In genomic region chr21:39637197-39637970, GRCh38 we compare ENCODE assay signal across 18 cellular contexts. TPM values are rescaled to one million over a fixed set of nuclear protein-coding genes. Genes with fewer than 3 reads are reported as not detected.
DNase-seq lines count a peak whose midpoint lies in the region; FAIRE-seq and TF ChIP-seq lines count a peak whose summit lies in the region.
"Had no signal": no experiment of that assay in that cellular context is flagged by ENCODE, and none has a peak within 500 bp of the region (broad histone marks: within the 10 kb centered on the region; RNA-seq: fewer than 3 reads in every experiment).

No MANE protein-coding gene starts in this region.

- H2AFZ ChIP-seq in neuronal stem cell (ENCODE audit: low read length) = no peak overlapping the region

- CTCF ChIA-PET in RWPE1 (lab: Yijun Ruan, JAX) = no interaction called here

- H3K4ac ChIP-seq in neuronal stem cell (ENCODE audit: low read length) = no peak overlapping the region

- POLR2A ChIA-PET in RWPE1 (lab: Yijun Ruan, JAX; ENCODE audit: low non-redundant PET) = no interaction called here

- no peak overlapping the region for H4K91ac ChIP-seq in neuronal stem cell (ENCODE audit: low read depth, low read length, poor library complexity)

- TF ChIP-seq POLR2A in GM12892 (IDR thresholded peaks at IDR 0.05; ENCODE audit: low read depth, low read length) = no peak

- H3K27me3 ChIP-seq in duodenal mucosa (ENCODE audit: control insufficient read depth in 1 of 2, insufficient read depth in 2 of 2, low read length in 2 of 2) (no peaks in the 10 kb centered on the region), neuronal stem cell (ENCODE audit: control insufficient read depth in 3 of 3, insufficient read depth in 3 of 3, low read depth in 1 of 3, low read length in 3 of 3) (no peaks in the 10 kb centered on the region)
- H3K27me3 ChIP-seq: BLaER1 treated with 17β-estradiol and CSF1 and Interleukin-3, amounts not matched to agents 10 nM and 100 nM had no signal

- TF ChIP-seq CTCF in RWPE1 (conservative IDR thresholded peaks at IDR 0.05; ENCODE audit: low read depth) = no peak
- no peak for TF ChIP-seq CTCF in GM20000 (IDR thresholded peaks at IDR 0.05; ENCODE audit: extremely low read depth, missing control alignments)

- no peaks in the 10 kb centered on the region for H3K79me1 ChIP-seq in neuronal stem cell (ENCODE audit: low read depth, low read length)

- H3K18ac ChIP-seq in neuronal stem cell (ENCODE audit: low read length) = no peak overlapping the region

- FAIRE-seq in GM12892 (lab: Jason Lieb, UNC) = no peak
- FAIRE-seq: GM19239 had no signal

- H2BK15ac ChIP-seq in neuronal stem cell (ENCODE audit: low read length) = no peak overlapping the region

- no peak overlapping the region for H2BK5ac ChIP-seq in neuronal stem cell (ENCODE audit: low read length)

- no peak overlapping the region for H2BK120ac ChIP-seq in neuronal stem cell (ENCODE audit: low read depth, low read length)

- peak overlapping the region; percentile 37 to 45 for H3K9ac ChIP-seq in duodenal mucosa (ENCODE audit: low read depth in 1 of 2, low read length in 2 of 2)
- no peak overlapping the region for H3K9ac ChIP-seq in neuronal stem cell (ENCODE audit: low read depth, low read length, poor library complexity)
- H3K9ac ChIP-seq: BLaER1 treated with 17β-estradiol and CSF1 and Interleukin-3, amounts not matched to agents 10 nM and 100 nM had no signal

- peaks cover 54 to 72% of the 10 kb centered on the region in 2 donors for H3K4me1 ChIP-seq in duodenal mucosa (ENCODE audit: control insufficient read depth in 1 of 2, insufficient read depth in 2 of 2, low read length in 2 of 2)
- peaks cover 3 to 18% of the 10 kb centered on the region in 2 donors for H3K4me1 ChIP-seq in neuronal stem cell (ENCODE audit: control insufficient read depth in 2 of 2, insufficient read depth in 1 of 2, low read depth in 1 of 2, low read length in 2 of 2)
- H3K4me1 ChIP-seq: heart left ventricle had no signal

- H3K9me3 ChIP-seq in duodenal mucosa (ENCODE audit: control insufficient read depth in 1 of 2, low read length in 2 of 2) = no peaks in the 10 kb centered on the region
- H3K9me3 ChIP-seq in neuronal stem cell (replicated peaks in 1 of 2; ENCODE audit: control insufficient read depth in 2 of 2, insufficient read depth in 1 of 2, low read depth in 1 of 2, low read length in 2 of 2) = no peaks in the 10 kb centered on the region
- H3K9me3 ChIP-seq: heart left ventricle had no signal

- H3K23ac ChIP-seq in neuronal stem cell (ENCODE audit: low read depth, low read length, poor library complexity) = no peak overlapping the region

- peak overlapping the region; percentile 12 for H2AK5ac ChIP-seq in neuronal stem cell (ENCODE audit: low read depth, low read length)

- intact Hi-C loops in cardiac septum (cut with DNase I) = no loop called here

- H2BK12ac ChIP-seq in neuronal stem cell (ENCODE audit: low read length) = no peak overlapping the region

- no peak overlapping the region for H4K8ac ChIP-seq in neuronal stem cell (ENCODE audit: low read depth, low read length)

- H3K14ac ChIP-seq in neuronal stem cell (ENCODE audit: low read length) = no peak overlapping the region

- DNase-seq in HT-29 (ENCODE audit: low spot score) = peak; percentile 68
- DNase-seq in NCI-H2107 treated with DMSO at 0.1 percent for 48 hours (lab: John Stamatoyannopoulos, UW; ENCODE audit: unreplicated experiment) = peak; percentile 62
- no peak for DNase-seq in neuronal stem cell (ENCODE audit: low spot score)
- DNase-seq in RWPE1 (ENCODE audit: low spot score) = no peak
- DNase-seq in cardiac septum (ENCODE audit: low spot score) = no peak
- DNase-seq in GM12892 (ENCODE audit: insufficient read length) = no peak
- DNase-seq in GM20000 (ENCODE audit: low spot score) = no peak
- DNase-seq: activated T-cell treated with anti-CD3 and anti-CD28 coated beads, Interleukin-2, amount 50 U/mL, for 48 hours; cerebellar nuclear complex; heart left ventricle; left cardiac atrium; MM.1S; natural killer cell; NCI-H524 had no signal

- H3K36me3 ChIP-seq in duodenal mucosa (ENCODE audit: control insufficient read depth in 1 of 2, insufficient read depth in 2 of 2, low read length in 2 of 2) = no peaks in the 10 kb centered on the region
- no peaks in the 10 kb centered on the region for H3K36me3 ChIP-seq in neuronal stem cell (replicated peaks in 1 of 2; ENCODE audit: control insufficient read depth in 2 of 2, insufficient read depth in 2 of 2, low read length in 2 of 2)
- H3K36me3 ChIP-seq: BLaER1 treated with 17β-estradiol and CSF1 and Interleukin-3, amounts not matched to agents 10 nM and 100 nM; heart left ventricle had no signal

- H3K4me2 ChIP-seq in neuronal stem cell (ENCODE audit: insufficient read depth, low read length, poor library complexity, severe bottlenecking) = no peak overlapping the region

- H3K27ac ChIP-seq in duodenal mucosa (ENCODE audit: low read depth, low read length) = peak overlapping the region; percentile 65
- H3K27ac ChIP-seq in neuronal stem cell (replicated peaks; ENCODE audit: low read length) = peak overlapping the region; percentile 34
- no peak overlapping the region for H3K27ac ChIP-seq in RWPE1
- H3K27ac ChIP-seq: BLaER1 treated with 17β-estradiol and CSF1 and Interleukin-3, amounts not matched to agents 10 nM and 100 nM; heart left ventricle had no signal

- WGBS in neuronal stem cell (ENCODE audit: extremely low coverage in 2 of 2, insufficient read length in 2 of 2, insufficient replicate concordance in 1 of 2), 2 donors = no CpG with 5 or more reads among the region's 8 CpGs

- peak overlapping the region in 1 of 2 donors; percentile 24 for H3K4me3 ChIP-seq in duodenal mucosa (ENCODE audit: low read depth in 1 of 2, low read length in 2 of 2)
- no peak overlapping the region for H3K4me3 ChIP-seq in neuronal stem cell (ENCODE audit: low read length in 2 of 2)
- H3K4me3 ChIP-seq: BLaER1 treated with 17β-estradiol and CSF1 and Interleukin-3, amounts not matched to agents 10 nM and 100 nM; heart left ventricle had no signal

RNA-seq across cellular contexts. Expression of gene B3GALT5, which starts 24.6 kb away (rescaled TPM):
- 4.6 and 6.0 TPM in 2 replicates for total RNA-seq in HT-29 (2014; rRNA removed; shearing (Covaris generic))
- polyA plus RNA-seq in neuronal stem cell (2013, experiment 1 of 2) = 0.75 TPM
- 0.83 TPM for polyA plus RNA-seq in neuronal stem cell (2013, experiment 2 of 2)
- total RNA-seq in cardiac septum = 0.65 TPM
- polyA plus RNA-seq in GM12892 (2012; ENCODE audit: missing spikeins) = not detected
- total RNA-seq: G401 had no signal

Comparison
In these comparisons a context has a peak if more than half of its experiments do, and no peak if none do; other contexts are left out.
1. DNase-seq: peak in HT-29 (single experiment) and NCI-H2107 treated with DMSO at 0.1 percent for 48 hours (single experiment); none in neuronal stem cell (single experiment), RWPE1 (single experiment), cardiac septum (single experiment), GM12892 (single experiment) and GM20000 (single experiment).